9 cellular contexts compared by ENCODE assay signal in genomic region chr6:26533532-26533931, GRCh38. TPM values are rescaled to one million over a fixed set of nuclear protein-coding genes. Genes with fewer than 3 reads are reported as not detected.
A peak's percentile ranks its signal among the peaks of the same experiment; 100 is the strongest.
DNase-seq lines count a peak whose midpoint lies in the region; ATAC-seq and TF ChIP-seq lines count a peak whose summit lies in the region.
"Had no signal": no experiment of that assay in that cellular context is flagged by ENCODE, and none has a peak within 500 bp of the region (broad histone marks: within the 10 kb centered on the region; RNA-seq: fewer than 3 reads in every experiment).

No MANE protein-coding gene starts in this region.

- peak overlapping the region; percentile 85 for H2AFZ ChIP-seq in MM.1S (ENCODE audit: low read length)

- DNase-seq in BE2C (no peak), MM.1S (no peak), neural crest cell (ENCODE audit: low read depth, low spot score) (no peak), RPMI8226 (no peak), dermis blood vessel endothelial cell (no peak)

- H3K9me2 ChIP-seq in MM.1S (replicated peaks; ENCODE audit: insufficient read depth, low read length) = no peaks in the 10 kb centered on the region

- H3K27ac Mint-ChIP-seq in neural crest cell (ENCODE audit: unreplicated experiment) = no peak overlapping the region

- H3K27me3 Mint-ChIP-seq in neural crest cell (ENCODE audit: low read depth) = peaks cover 24% of the 10 kb centered on the region

- ATAC-seq in GM18502 (IDR thresholded peaks at IDR 0.05; ENCODE audit: poor library complexity, unreplicated experiment) = no peak
- ATAC-seq in esophagus mucosa = no peak

- no peaks in the 10 kb centered on the region for H3K9me3 Mint-ChIP-seq in neural crest cell

- peak overlapping the region; percentile 82; the same call in 1 of the 2 replicates for H3K27ac ChIP-seq in MM.1S (ENCODE audit: low read length)
- no peak overlapping the region for H3K27ac ChIP-seq in ectodermal cell (ENCODE audit: insufficient read depth, low read depth, low read length, poor library complexity, severe bottlenecking)

- H3K4me1 ChIP-seq in BE2C (no peaks in the 10 kb centered on the region), MM.1S (ENCODE audit: low read length) (peaks cover 31% of the 10 kb centered on the region), ectodermal cell (ENCODE audit: control insufficient read depth, insufficient read depth, low read length) (peaks cover 9% of the 10 kb centered on the region)

- peaks cover 51% of the 10 kb centered on the region for H3K4me1 Mint-ChIP-seq in neural crest cell

- peak overlapping the region; percentile 93 for H3K4me3 ChIP-seq in BE2C (ENCODE audit: low read depth, low read length)
- peak overlapping the region; percentile 81 for H3K4me3 ChIP-seq in MM.1S (ENCODE audit: low read length)
- peak overlapping the region; percentile 93 for H3K4me3 ChIP-seq in ectodermal cell (ENCODE audit: insufficient read depth, low read depth, low read length)

- H3K9me3 ChIP-seq in BE2C (no peaks in the 10 kb centered on the region), MM.1S (replicated peaks; ENCODE audit: insufficient read depth, low read length) (no peaks in the 10 kb centered on the region), ectodermal cell (ENCODE audit: control insufficient read depth, low read length) (no peaks in the 10 kb centered on the region)

- WGBS in ectodermal cell, 2 experiments = 20% methylated on average over 1 of the region's 1 CpG; no CpG with 5 or more reads in 1 of the 2 experiments

- peak overlapping the region; percentile 96 for H3K4me3 Mint-ChIP-seq in neural crest cell

- peaks cover 58% of the 10 kb centered on the region for H3F3A ChIP-seq in MM.1S (ENCODE audit: insufficient read depth, low read length)

- no peak for TF ChIP-seq CTCF in BE2C (IDR thresholded peaks at IDR 0.05; ENCODE audit: low read depth, low read length)
- no peak for TF ChIP-seq CTCF in MM.1S (IDR thresholded peaks at IDR 0.05; ENCODE audit: low read length)
- TF ChIP-seq CTCF in neural crest cell (conservative IDR thresholded peaks at IDR 0.05) = no peak

- H4K20me1 ChIP-seq in MM.1S (ENCODE audit: insufficient read depth, low read length) = no peaks in the 10 kb centered on the region

- H3K27me3 ChIP-seq in BE2C (no peaks in the 10 kb centered on the region), MM.1S (replicated peaks; ENCODE audit: insufficient read depth, low read length) (no peaks in the 10 kb centered on the region), ectodermal cell (ENCODE audit: control insufficient read depth, insufficient read depth, low read length, poor library complexity, severe bottlenecking) (no peaks in the 10 kb centered on the region)

- H3K36me3 ChIP-seq in BE2C = no peaks in the 10 kb centered on the region
- no peaks in the 10 kb centered on the region for H3K36me3 ChIP-seq in MM.1S (replicated peaks; ENCODE audit: insufficient read depth, low read length)
- no peaks in the 10 kb centered on the region for H3K36me3 ChIP-seq in ectodermal cell (ENCODE audit: control insufficient read depth, insufficient read depth, low read length)

- peak overlapping the region; percentile 65 for H3K4me2 ChIP-seq in MM.1S (ENCODE audit: low read depth, low read length)

- H3K36me3 Mint-ChIP-seq in neural crest cell (ENCODE audit: low read depth) = peaks cover 8% of the 10 kb centered on the region

- H3K9ac ChIP-seq in MM.1S (ENCODE audit: low read length) = peak overlapping the region; percentile 71

- H3K79me2 ChIP-seq in MM.1S (ENCODE audit: low read length) = peaks cover 3% of the 10 kb centered on the region

RNA-seq across cellular contexts. Expression of gene HMGN4, which starts 4.6 kb away (rescaled TPM):
- polyA plus RNA-seq in BE2C (2012; ENCODE audit: insufficient read depth, insufficient read length, low read depth) = 59.1 TPM
- polyA plus RNA-seq in ectodermal cell (2013, experiment 1 of 4) = 76.9 TPM
- polyA plus RNA-seq in ectodermal cell (2013, experiment 2 of 4) = 71.1 TPM
- 73.8 TPM for polyA plus RNA-seq in ectodermal cell (2013, experiment 3 of 4)
- polyA plus RNA-seq in ectodermal cell (2013, experiment 4 of 4) = 79.7 TPM
- total RNA-seq in neural crest cell (49.7 and 50.1 TPM in 2 replicates), esophagus mucosa (29.9 TPM), dermis blood vessel endothelial cell (60.4 and 78.7 TPM in 2 replicates)

RNA-seq across cellular contexts. Expression of gene BTN1A1, which starts 33.4 kb away (rescaled TPM):
- polyA plus RNA-seq in BE2C (2012; ENCODE audit: insufficient read depth, insufficient read length, low read depth) = not detected
- not detected for polyA plus RNA-seq in ectodermal cell (2013, experiment 1 of 4)
- not detected for polyA plus RNA-seq in ectodermal cell (2013, experiment 2 of 4)
- not detected for polyA plus RNA-seq in ectodermal cell (2013, experiment 3 of 4)
- not detected for polyA plus RNA-seq in ectodermal cell (2013, experiment 4 of 4)
- total RNA-seq in neural crest cell (not detected in 2 replicates), esophagus mucosa (not detected), dermis blood vessel endothelial cell (not detected in 2 replicates)
- total RNA-seq: subcutaneous adipose tissue had no signal
